Comparison of ENCODE assay signal across 1 cellular context in genomic region chr21:34546556-34546955, GRCh38.
TF ChIP-seq lines count a peak whose summit lies in the region.

No MANE protein-coding gene starts in this region.

TF ChIP-seq in IMR-90, 13 proteins besides CTCF, POLR2A, EP300 and RAD21 (continued from another document):
- TF ChIP-seq MXI1 (IDR thresholded peaks at IDR 0.05; ENCODE audit: borderline replicate concordance, low read depth, low read length) (no peak), USF2 (IDR thresholded peaks at IDR 0.05; ENCODE audit: low read depth, low read length) (no peak), CEBPB (IDR thresholded peaks at IDR 0.05; ENCODE audit: low read depth, low read length) (no peak), BHLHE40 (IDR thresholded peaks at IDR 0.05; ENCODE audit: low read depth, low read length) (no peak)
